In the genomic region with DNA sequence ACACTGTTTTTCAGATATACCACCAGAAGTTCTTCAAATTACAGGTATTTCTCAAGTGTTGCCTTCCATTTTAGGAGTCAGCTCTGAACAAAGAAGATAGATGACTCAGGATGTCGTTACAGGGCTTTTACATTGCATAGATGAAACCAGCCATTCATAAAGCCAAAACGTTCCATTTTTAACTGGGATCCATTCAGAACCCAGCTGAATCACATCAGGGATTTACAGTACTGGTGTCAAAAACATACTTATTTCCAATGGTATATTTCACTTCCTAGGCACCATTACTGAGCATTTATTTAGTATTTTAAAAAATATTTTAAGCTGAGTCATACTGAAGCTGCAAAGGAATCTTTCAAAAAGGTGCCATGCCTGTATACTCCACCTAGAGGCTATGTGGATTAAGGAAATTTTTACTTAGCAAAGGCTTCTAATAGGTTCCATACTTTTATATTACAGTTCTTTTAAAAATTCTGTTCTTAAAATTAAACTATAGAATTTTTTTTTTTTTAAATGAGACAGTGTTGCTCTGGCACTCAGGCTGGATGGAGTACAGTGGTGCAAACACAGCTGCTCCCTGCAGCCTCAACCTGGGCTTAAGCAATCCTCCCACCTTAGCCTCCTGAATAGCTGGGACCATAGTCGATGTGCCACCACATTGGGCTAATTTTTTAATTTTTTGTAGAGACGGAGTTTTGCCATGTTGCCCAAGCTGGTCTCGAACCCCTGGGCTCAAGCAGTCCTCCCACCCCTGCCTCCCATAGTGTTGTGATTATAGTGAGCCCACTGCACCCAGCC, we compare ENCODE assay signal across 8 cellular contexts. TPM values are rescaled to one million over a fixed set of nuclear protein-coding genes. Genes with fewer than 3 reads are reported as not detected.
DNase-seq lines count a peak whose midpoint lies in the region; ATAC-seq and TF ChIP-seq lines count a peak whose summit lies in the region.

No MANE protein-coding gene starts in this region.

- H3K36me3 Mint-ChIP-seq in stimulated activated naive CD8-positive, alpha-beta T cell treated with anti-CD3 and anti-CD28 coated beads, Interleukin-15, Interleukin-2, amounts not matched to agents 100 ng/mL and 50 ng/mL, for 24 hours (ENCODE audit: low read depth) = peaks cover 48% of the 10 kb centered on the region
- H3K36me3 Mint-ChIP-seq in activated CD4-positive, alpha-beta memory T cell treated with anti-CD3 and anti-CD28 coated beads, Interleukin-2, amount 10 ng/mL, durations not matched to agents 7 days and 5 days (ENCODE audit: low read depth) = peaks cover 39% of the 10 kb centered on the region
- peaks cover 7 to 18% (median 8%) of the 10 kb centered on the region in 3 donors for H3K36me3 Mint-ChIP-seq in immature natural killer cell

- peak; percentile 39 for TF ChIP-seq CTCF in HFF-Myc (IDR thresholded peaks at IDR 0.05; ENCODE audit: low read depth, low read length, missing control alignments)

- POLR2A ChIA-PET in activated CD4-positive, alpha-beta memory T cell treated with anti-CD3 and anti-CD28 coated beads, Interleukin-2, amount 10 ng/mL, durations not matched to agents 7 days and 5 days (lab: Charles Lee) = interaction anchor here (0.6 to 9.7 kb wide), 22 partner anchors 10 to 1294 kb away, joined by 3 to 146 read pairs (median 5); a partner anchor contains a TSS

- no peak for ATAC-seq in stimulated activated naive CD8-positive, alpha-beta T cell treated with anti-CD3 and anti-CD28 coated beads, Interleukin-15, Interleukin-2, amounts not matched to agents 100 U/mL and 50 U/mL, for 24 hours

- H3K4me3 ChIP-seq in HFF-Myc (replicated peaks; ENCODE audit: low read depth, low read length) = peak overlapping the region; percentile 82

- peak overlapping the region; percentile 95 for H3K4me3 Mint-ChIP-seq in stimulated activated naive CD8-positive, alpha-beta T cell treated with anti-CD3 and anti-CD28 coated beads, Interleukin-15, Interleukin-2, amounts not matched to agents 100 ng/mL and 50 ng/mL, for 24 hours
- H3K4me3 Mint-ChIP-seq in activated CD4-positive, alpha-beta memory T cell treated with anti-CD3 and anti-CD28 coated beads, Interleukin-2, amount 10 ng/mL, durations not matched to agents 7 days and 5 days = peak overlapping the region; percentile 78
- H3K4me3 Mint-ChIP-seq in immature natural killer cell = peak overlapping the region in 4 of 5 donors; percentile 62 to 97 (median 78)

- CTCF ChIA-PET in activated CD4-positive, alpha-beta memory T cell treated with anti-CD3 and anti-CD28 coated beads, Interleukin-2, amount 10 ng/mL, durations not matched to agents 7 days and 5 days (lab: Charles Lee) = interaction anchor here (0.7 to 5.7 kb wide), 23 partner anchors 8 to 417 kb away, joined by 3 to 35 read pairs (median 5); a partner anchor contains a TSS

- DNase-seq in stimulated activated naive CD8-positive, alpha-beta T cell treated with anti-CD3 and anti-CD28 coated beads, Interleukin-15, Interleukin-2, amounts not matched to agents 100 U/mL and 50 U/mL, for 24 hours = no peak
- DNase-seq in HFF-Myc (ENCODE audit: extremely low read depth, low read depth) (no peak), NCI-H2029 treated with DMSO at 0.1 percent for 48 hours (lab: John Stamatoyannopoulos, UW) (peak; percentile 68), immature natural killer cell (peak; percentile 13 to 19 (median 13)), NK-92 (lab: John Stamatoyannopoulos, UW; ENCODE audit: unreplicated experiment) (no peak), pons (ENCODE audit: low spot score) (no peak)
- DNase-seq in activated CD4-positive, alpha-beta memory T cell treated with anti-CD3 and anti-CD28 coated beads, Interleukin-2, amount 10 ng/mL, durations not matched to agents 7 days and 5 days = no peak

- H3K4me1 Mint-ChIP-seq in stimulated activated naive CD8-positive, alpha-beta T cell treated with anti-CD3 and anti-CD28 coated beads, Interleukin-15, Interleukin-2, amounts not matched to agents 100 ng/mL and 50 ng/mL, for 24 hours (ENCODE audit: low read depth) = peaks cover 68% of the 10 kb centered on the region
- peaks cover 55% of the 10 kb centered on the region for H3K4me1 Mint-ChIP-seq in activated CD4-positive, alpha-beta memory T cell treated with anti-CD3 and anti-CD28 coated beads, Interleukin-2, amount 10 ng/mL, durations not matched to agents 7 days and 5 days
- H3K4me1 Mint-ChIP-seq in immature natural killer cell = peaks cover 54 to 86% of the 10 kb centered on the region in 2 donors

- no peaks in the 10 kb centered on the region for H3K27me3 Mint-ChIP-seq in stimulated activated naive CD8-positive, alpha-beta T cell treated with anti-CD3 and anti-CD28 coated beads, Interleukin-15, Interleukin-2, amounts not matched to agents 100 ng/mL and 50 ng/mL, for 24 hours
- no peaks in the 10 kb centered on the region for H3K27me3 Mint-ChIP-seq in activated CD4-positive, alpha-beta memory T cell treated with anti-CD3 and anti-CD28 coated beads, Interleukin-2, amount 10 ng/mL, durations not matched to agents 7 days and 5 days
- H3K27me3 Mint-ChIP-seq in immature natural killer cell (ENCODE audit: low read depth in 3 of 3) = peaks cover 12 to 17% (median 14%) of the 10 kb centered on the region in 3 donors

- H3K9me3 Mint-ChIP-seq in stimulated activated naive CD8-positive, alpha-beta T cell treated with anti-CD3 and anti-CD28 coated beads, Interleukin-15, Interleukin-2, amounts not matched to agents 100 ng/mL and 50 ng/mL, for 24 hours = no peaks in the 10 kb centered on the region
- no peaks in the 10 kb centered on the region for H3K9me3 Mint-ChIP-seq in activated CD4-positive, alpha-beta memory T cell treated with anti-CD3 and anti-CD28 coated beads, Interleukin-2, amount 10 ng/mL, durations not matched to agents 7 days and 5 days
- no peaks in the 10 kb centered on the region for H3K9me3 Mint-ChIP-seq in immature natural killer cell

- peak overlapping the region; percentile 93 for H3K27ac Mint-ChIP-seq in stimulated activated naive CD8-positive, alpha-beta T cell treated with anti-CD3 and anti-CD28 coated beads, Interleukin-15, Interleukin-2, amounts not matched to agents 100 ng/mL and 50 ng/mL, for 24 hours
- H3K27ac Mint-ChIP-seq in activated CD4-positive, alpha-beta memory T cell treated with anti-CD3 and anti-CD28 coated beads, Interleukin-2, amount 10 ng/mL, durations not matched to agents 7 days and 5 days = peak overlapping the region; percentile 89
- H3K27ac Mint-ChIP-seq in immature natural killer cell = peak overlapping the region in 5 of 6 donors; percentile 60 to 87 (median 83)

RNA-seq across cellular contexts. Expression of a gene that starts 2.6 kb away (rescaled TPM):
- total RNA-seq in activated CD4-positive, alpha-beta memory T cell treated with anti-CD3 and anti-CD28 coated beads, Interleukin-2, amount 10 ng/mL, durations not matched to agents 7 days and 5 days = 10 to 100 TPM; 55.7 to 59.8 TPM
- 10 to 100 TPM; 23.8 to 29.2 (median 26.4) TPM for polyA plus RNA-seq in immature natural killer cell

RNA-seq across cellular contexts. Expression of a gene that starts 38.4 kb away (rescaled TPM):
- 10 to 100 TPM; 14.8 to 15.7 TPM for total RNA-seq in activated CD4-positive, alpha-beta memory T cell treated with anti-CD3 and anti-CD28 coated beads, Interleukin-2, amount 10 ng/mL, durations not matched to agents 7 days and 5 days
- 10 to 100 TPM; 15.3 to 23.7 (median 16.8) TPM for polyA plus RNA-seq in immature natural killer cell

Comparison
In these comparisons a context has a peak if more than half of its experiments do, and no peak if none do; other contexts are left out.
1. DNase-seq: peak in NCI-H2029 treated with DMSO at 0.1 percent for 48 hours (single experiment) and immature natural killer cell (3 of 3); none in stimulated activated naive CD8-positive, alpha-beta T cell treated with anti-CD3 and anti-CD28 coated beads, Interleukin-15, Interleukin-2, amounts not matched to agents 100 U/mL and 50 U/mL, for 24 hours (single experiment), HFF-Myc (single experiment), activated CD4-positive, alpha-beta memory T cell treated with anti-CD3 and anti-CD28 coated beads, Interleukin-2, amount 10 ng/mL, durations not matched to agents 7 days and 5 days (single experiment), NK-92 (single experiment) and pons (single experiment).
2. Peak in every context shown above with its lines, with median percentiles within 50 percentile points of each other: H3K27ac Mint-ChIP-seq and H3K4me3 Mint-ChIP-seq.